8 cellular contexts compared by ENCODE assay signal in the genomic region with DNA sequence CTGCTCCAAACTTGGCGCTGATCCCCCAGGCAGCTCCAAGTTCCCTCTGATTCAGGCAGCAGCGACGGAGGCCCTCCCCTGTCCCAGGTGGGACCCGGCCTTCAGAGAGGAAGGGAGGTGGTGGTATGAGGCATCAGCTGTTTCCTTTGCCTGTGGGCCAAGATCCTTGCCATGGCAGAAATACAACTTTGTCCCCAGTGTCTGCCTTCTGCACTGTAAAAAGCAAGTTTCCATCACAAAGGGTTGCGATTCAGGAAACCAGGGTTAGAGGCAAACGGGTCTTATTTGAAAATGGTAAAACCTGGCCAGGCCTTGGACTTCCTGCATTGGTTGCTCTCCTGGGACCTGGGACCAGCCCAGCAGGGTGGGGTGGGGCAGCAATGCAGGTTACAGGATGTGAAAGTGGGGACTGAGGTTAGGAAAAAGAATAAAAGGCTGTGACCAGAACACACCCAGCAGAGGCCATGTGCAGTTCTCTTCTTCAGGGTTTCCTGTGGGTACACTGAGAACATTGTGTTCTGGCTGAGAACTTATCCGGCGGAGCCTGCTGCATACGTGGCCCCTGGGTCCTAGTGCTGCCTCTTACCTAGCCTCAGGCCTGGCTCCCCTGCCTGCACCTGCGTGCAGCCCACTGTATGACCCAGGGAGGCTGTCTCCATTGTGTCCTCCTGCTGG. TPM values are rescaled to one million over a fixed set of nuclear protein-coding genes. Genes with fewer than 3 reads are reported as not detected.
A peak's percentile ranks its signal among the peaks of the same experiment; 100 is the strongest.
DNase-seq lines count a peak whose midpoint lies in the region; ATAC-seq and TF ChIP-seq lines count a peak whose summit lies in the region.

No MANE protein-coding gene starts in this region.

- H3K27me3 ChIP-seq in spleen (replicated peaks in 1 of 7) = no peaks in the 10 kb centered on the region

- in situ Hi-C loops in astrocyte of the spinal cord (cut with HindIII; ENCODE audit: low sequenced_read_pairs) = no loop called here

- H3K9me3 Mint-ChIP-seq in T-cell = no peaks in the 10 kb centered on the region
- no peaks in the 10 kb centered on the region for H3K9me3 Mint-ChIP-seq in immature natural killer cell

- TF ChIP-seq CTCF in astrocyte of the spinal cord (IDR thresholded peaks at IDR 0.05; ENCODE audit: low read depth, low read length) (no peak), spleen (IDR thresholded peaks at IDR 0.05 in 8 of 11, conservative IDR thresholded peaks at IDR 0.05 in 3 of 11) (peak in 3 of 11 experiments; percentile 6 to 24 (median 6))

- H3K27me3 Mint-ChIP-seq in T-cell = no peaks in the 10 kb centered on the region
- peaks cover 3 to 16% (median 11%) of the 10 kb centered on the region in 3 donors for H3K27me3 Mint-ChIP-seq in immature natural killer cell (ENCODE audit: low read depth in 3 of 3)

- no peaks in the 10 kb centered on the region for H3K9me3 ChIP-seq in spleen

- CTCF ChIA-PET in T-cell (lab: Charles Lee) = interaction anchor here (0.6 to 2.2 kb wide), 14 partner anchors 12 to 823 kb away, joined by 3 to 15 read pairs (median 4); a partner anchor contains a TSS

- H3K4me1 ChIP-seq in spleen = peaks cover 76 to 100% (median 92%) of the 10 kb centered on the region in 6 donors

- H3K27ac Mint-ChIP-seq in T-cell = peak overlapping the region; percentile 94 to 97
- H3K27ac Mint-ChIP-seq in immature natural killer cell = peak overlapping the region; percentile 93 to 99 (median 95)

- no peaks in the 10 kb centered on the region for H3K36me3 Mint-ChIP-seq in T-cell
- H3K36me3 Mint-ChIP-seq in immature natural killer cell = no peaks in the 10 kb centered on the region

- ATAC-seq in HG03354 (IDR thresholded peaks at IDR 0.05; ENCODE audit: poor library complexity, severe bottlenecking, unreplicated experiment) = peak; percentile 92
- peak; percentile 86 to 92 (median 90) for ATAC-seq in T-cell (replicated peaks in 1 of 4)

- peak; percentile 23 for DNase-seq in AG20443 (ENCODE audit: low spot score)
- peak; percentile 74 for DNase-seq in GM19238 (ENCODE audit: insufficient read length, low spot score)
- DNase-seq in T-cell = peak; percentile 47 to 90 (median 72)
- DNase-seq in astrocyte of the spinal cord (ENCODE audit: low read depth, low spot score) = peak; percentile 85
- peak; percentile 80 to 86 (median 85) for DNase-seq in immature natural killer cell
- peak; percentile 96 for DNase-seq in spleen
- DNase-seq in NCI-H82 (lab: John Stamatoyannopoulos, UW) = no peak

- POLR2A ChIA-PET in T-cell (lab: Charles Lee) = interaction anchor here (0.6 to 1.8 kb wide), 10 partner anchors 12 to 1000 kb away, joined by 3 to 10 read pairs (median 4); no protein-coding TSS in a partner anchor

- H3K36me3 ChIP-seq in spleen = no peaks in the 10 kb centered on the region

- H3K4me3 Mint-ChIP-seq in T-cell (peak overlapping the region; percentile 68 to 77 (median 77)), immature natural killer cell (peak overlapping the region; percentile 79 to 91 (median 85))

- TF ChIP-seq POLR2A in spleen (IDR thresholded peaks at IDR 0.05) = peak in 1 of 3 donors; percentile 36

- H3K4me3 ChIP-seq in astrocyte of the spinal cord (ENCODE audit: low read depth, low read length) (no peak overlapping the region), spleen (peak overlapping the region in 7 of 8 donors; percentile 0 to 62 (median 24))

- WGBS in spleen, 5 donors = 2 to 4% (median 3%) methylated on average over 10 of the region's 10 CpGs

- peak overlapping the region; percentile 76 to 94 (median 90) for H3K27ac ChIP-seq in spleen

- H3K4me1 Mint-ChIP-seq in T-cell (peaks cover 87 to 88% (median 88%) of the 10 kb centered on the region in 3 donors), immature natural killer cell (peaks cover 89 to 93% of the 10 kb centered on the region in 2 donors)

- intact Hi-C loops in spleen (cut with DNase I; ENCODE audit: low total_unique reads) = no loop called here

RNA-seq across cellular contexts. Expression of a gene that starts 25.1 kb away (rescaled TPM):
- total RNA-seq in T-cell (100 to 1,000 TPM in 2 of 5 donors, 10 to 100 TPM in 3; 39.9 to 326 (median 52.1) TPM), spleen (100 to 1,000 TPM; 103 to 308 (median 249) TPM)
- polyA plus RNA-seq in immature natural killer cell (100 to 1,000 TPM; 437 to 876 (median 450) TPM), spleen (100 to 1,000 TPM in 2 of 3 donors, 10 to 100 TPM in 1; 99.3 to 247 (median 209) TPM)

RNA-seq across cellular contexts. Expression of a gene that starts 32.5 kb away (rescaled TPM):
- 10 to 100 TPM; 15.7 to 24.1 (median 21.7) TPM for total RNA-seq in T-cell
- polyA plus RNA-seq in immature natural killer cell = 10 to 100 TPM; 36.9 to 57.6 (median 40.5) TPM
- 10 to 100 TPM; 23.7 to 41.7 (median 37.9) TPM for total RNA-seq in spleen
- polyA plus RNA-seq in spleen = 10 to 100 TPM; 11.9 to 22.0 (median 18.4) TPM

RNA-seq across cellular contexts. Expression of a gene that starts 32.8 kb away (rescaled TPM):
- total RNA-seq in T-cell (100 to 1,000 TPM in 3 of 5 donors, 10 to 100 TPM in 2; 97.9 to 119 (median 106) TPM), spleen (100 to 1,000 TPM in 3 of 7 donors, 10 to 100 TPM in 4; 70.8 to 115 (median 97.2) TPM)
- polyA plus RNA-seq in immature natural killer cell (100 to 1,000 TPM; 291 to 366 (median 328) TPM), spleen (100 to 1,000 TPM; 182 to 239 (median 224) TPM)
